Comparison of ENCODE assay signal across 8 cellular contexts in the genomic region with DNA sequence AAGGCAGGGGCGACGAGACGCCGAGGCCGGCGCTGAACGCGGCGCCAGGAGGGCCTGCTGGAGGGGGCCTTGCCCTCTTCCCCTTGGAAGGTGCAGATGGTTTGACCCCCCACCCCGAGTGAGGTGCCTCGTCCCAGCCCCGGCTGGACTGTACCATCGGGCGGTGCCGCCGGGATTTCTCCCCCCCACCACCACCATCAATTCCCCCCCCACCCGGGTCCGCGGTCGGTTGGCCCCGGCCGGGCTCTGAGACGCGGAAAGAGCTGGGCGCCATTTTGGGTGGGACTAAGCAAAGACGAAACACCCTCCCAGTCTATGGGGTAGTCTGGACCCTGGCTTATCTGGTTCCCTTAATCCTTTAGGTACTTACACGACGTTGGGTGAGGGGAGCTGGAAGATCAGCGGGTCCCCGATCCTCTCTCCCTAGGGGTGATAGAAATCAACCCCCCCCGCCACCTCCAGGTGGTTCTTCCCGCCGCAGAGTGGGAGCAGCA. TPM values are rescaled to one million over a fixed set of nuclear protein-coding genes. Genes with fewer than 3 reads are reported as not detected.
DNase-seq lines count a peak whose midpoint lies in the region; ATAC-seq and TF ChIP-seq lines count a peak whose summit lies in the region.

TSS of gene PRDM10 (minus strand) at position 484 of the 494 bp plus-strand sequence. CDS start 41,871 bp downstream, outside the sequence.

- no peak for TF ChIP-seq CTCF in HL-60 (IDR thresholded peaks at IDR 0.05; ENCODE audit: insufficient read depth, low read length)
- no peak for TF ChIP-seq CTCF in OCI-LY1 (IDR thresholded peaks at IDR 0.05; ENCODE audit: low read length)
- TF ChIP-seq CTCF in mucosa of descending colon (IDR thresholded peaks at IDR 0.05) = no peak

- H3K36me3 ChIP-seq in CD8-positive, alpha-beta memory T cell (ENCODE audit: insufficient read depth, low read length) = no peaks in the 10 kb centered on the region
- H3K36me3 ChIP-seq in OCI-LY1 (ENCODE audit: insufficient read depth, low read length) (no peaks in the 10 kb centered on the region; the same call in 1 of the 2 replicates), mucosa of descending colon (ENCODE audit: low read depth) (peaks cover 6% of the 10 kb centered on the region)

- peak within 1 kb of the TSS; percentile 99 for H3K9ac ChIP-seq in OCI-LY1 (ENCODE audit: low read length)

- H3K9me2 ChIP-seq in OCI-LY1 (ENCODE audit: low read depth, low read length) = no peaks in the 10 kb centered on the region

- peak within 1 kb of the TSS; percentile 93 to 100 (median 99) for H3K4me3 Mint-ChIP-seq in CD8-positive, alpha-beta memory T cell

- no peaks in the 10 kb centered on the region for H3K27me3 Mint-ChIP-seq in CD8-positive, alpha-beta memory T cell

- H3K4me3 ChIP-seq in CD8-positive, alpha-beta memory T cell (ENCODE audit: low read length) = peak within 1 kb of the TSS; percentile 87
- H3K4me3 ChIP-seq in HL-60 (replicated peaks; ENCODE audit: insufficient read depth, low read length) (peak within 1 kb of the TSS; percentile 51), OCI-LY1 (ENCODE audit: low read depth, low read length, poor library complexity, severe bottlenecking) (peak within 1 kb of the TSS; percentile 85), mucosa of descending colon (peak within 1 kb of the TSS; percentile 73)

- no peak within 1 kb of the TSS for H2AFZ ChIP-seq in OCI-LY1 (ENCODE audit: low read length)

- POLR2A ChIA-PET in CD8-positive, alpha-beta memory T cell (lab: Charles Lee) = interaction anchor here (0.5 to 4.8 kb wide), 13 partner anchors 8 to 1477 kb away, joined by 3 to 48 read pairs (median 6); partner anchors contain the start of gene APLP2

- no peaks in the 10 kb centered on the region for H3K9me3 Mint-ChIP-seq in CD8-positive, alpha-beta memory T cell

- intact Hi-C loops in mucosa of descending colon (cut with DNase I, micrococcal nuclease) = no loop called here

- CTCF ChIA-PET in CD8-positive, alpha-beta memory T cell (lab: Charles Lee) = interaction anchor here (0.6 to 4.4 kb wide), 5 partner anchors 20 to 168 kb away, joined by 3 to 20 read pairs (median 4); partner anchors contain the start of gene APLP2

- peak within 1 kb of the TSS; percentile 99 for H3K27ac ChIP-seq in CD8-positive, alpha-beta memory T cell (ENCODE audit: low read depth, low read length)
- peak within 1 kb of the TSS; percentile 100 for H3K27ac ChIP-seq in HL-60 (replicated peaks)
- peak within 1 kb of the TSS; percentile 97 for H3K27ac ChIP-seq in OCI-LY1 (ENCODE audit: low read depth, low read length, poor library complexity, severe bottlenecking)
- H3K27ac ChIP-seq in epithelial cell of prostate = peak within 1 kb of the TSS; percentile 100

- peaks cover 20% of the 10 kb centered on the region for H3K4me1 ChIP-seq in CD8-positive, alpha-beta memory T cell (ENCODE audit: insufficient read depth, low read length)
- H3K4me1 ChIP-seq in OCI-LY1 (ENCODE audit: insufficient read depth, low read length, severe bottlenecking) = peaks cover 53% of the 10 kb centered on the region
- peaks cover 34% of the 10 kb centered on the region for H3K4me1 ChIP-seq in mucosa of descending colon (ENCODE audit: low read depth)

- peak in 4 of 5 donors; percentile 89 to 95 (median 92) for DNase-seq in CD8-positive, alpha-beta memory T cell
- DNase-seq in HL-60 (ENCODE audit: low read depth in 1 of 2, low spot score in 1 of 2) = peak; percentile 85 to 89
- peak; percentile 87 for DNase-seq in activated T-cell treated with anti-CD3 and anti-CD28 coated beads for 1 hour (ENCODE audit: low read depth)
- DNase-seq in epithelial cell of prostate (ENCODE audit: low read depth, low spot score) = peak; percentile 24
- peak; percentile 94 to 96 (median 95) for DNase-seq in mucosa of descending colon
- peak; percentile 75 to 86 for DNase-seq in stimulated activated CD8-positive, alpha-beta memory T cell treated with anti-CD3 and anti-CD28 coated beads, Interleukin-4, amount 100 ng/mL, for 4 hours (ENCODE audit: low read depth in 2 of 2, low spot score in 1 of 2)

- peak within 1 kb of the TSS; percentile 98 to 100 (median 100) for H3K27ac Mint-ChIP-seq in CD8-positive, alpha-beta memory T cell

- no peaks in the 10 kb centered on the region for H3K9me3 ChIP-seq in CD8-positive, alpha-beta memory T cell (ENCODE audit: low read length)
- H3K9me3 ChIP-seq in OCI-LY1 (ENCODE audit: low read length) = no peaks in the 10 kb centered on the region
- H3K9me3 ChIP-seq in mucosa of descending colon = no peaks in the 10 kb centered on the region

- H3K4me1 Mint-ChIP-seq in CD8-positive, alpha-beta memory T cell = peaks cover 33 to 47% (median 40%) of the 10 kb centered on the region in 3 donors

- peaks cover 26% of the 10 kb centered on the region for H3K79me2 ChIP-seq in OCI-LY1 (ENCODE audit: insufficient read depth, low read length)

- no peaks in the 10 kb centered on the region; the same call in 1 of the 2 replicates for H3F3A ChIP-seq in OCI-LY1 (ENCODE audit: insufficient read depth, low read length)

- no peaks in the 10 kb centered on the region for H3K27me3 ChIP-seq in CD8-positive, alpha-beta memory T cell (ENCODE audit: insufficient read depth, low read length, poor library complexity, severe bottlenecking)
- H3K27me3 ChIP-seq in HL-60 (ENCODE audit: insufficient read depth, poor library complexity, severe bottlenecking) (no peaks in the 10 kb centered on the region), OCI-LY1 (ENCODE audit: insufficient read depth, low read length) (no peaks in the 10 kb centered on the region)

- H4K20me1 ChIP-seq in OCI-LY1 (ENCODE audit: insufficient read depth, low read length) = no peaks in the 10 kb centered on the region

- peaks cover 0 to 15% (median 0%) of the 10 kb centered on the region in 3 donors for H3K36me3 Mint-ChIP-seq in CD8-positive, alpha-beta memory T cell

- ATAC-seq in GM19467 (IDR thresholded peaks at IDR 0.05; ENCODE audit: unreplicated experiment) (peak; percentile 33), mucosa of descending colon (peak; percentile 78)

- H3K4me2 ChIP-seq in OCI-LY1 (ENCODE audit: low read length) = peak within 1 kb of the TSS; percentile 99

RNA-seq across cellular contexts. Expression of gene PRDM10, which starts in this region (rescaled TPM):
- 10 to 100 TPM; 16.0 to 17.7 TPM for total RNA-seq in CD8-positive, alpha-beta memory T cell
- 2.8 TPM for polyA plus RNA-seq in CD8-positive, alpha-beta memory T cell
- total RNA-seq in mucosa of descending colon = 10 to 100 TPM; 12.1 to 17.9 (median 14.0) TPM

Comparison
In these comparisons a context has a peak if more than half of its experiments do, and no peak if none do; other contexts are left out.
1. Peak in every context shown above with its lines: DNase-seq, ATAC-seq, H3K4me3 ChIP-seq and H3K27ac ChIP-seq.
2. DNase-seq: peak in every context shown above with its lines; median percentile 95 in mucosa of descending colon; 92 in CD8-positive, alpha-beta memory T cell; 87 in HL-60; 87 in activated T-cell treated with anti-CD3 and anti-CD28 coated beads for 1 hour; 80 in stimulated activated CD8-positive, alpha-beta memory T cell treated with anti-CD3 and anti-CD28 coated beads, Interleukin-4, amount 100 ng/mL, for 4 hours; 24 in epithelial cell of prostate.